In genomic region chr3:44079916-44080315, GRCh38 we compare ENCODE assay signal across 17 cellular contexts.
DNase-seq lines count a peak whose midpoint lies in the region; TF ChIP-seq lines count a peak whose summit lies in the region.
"Had no signal": no experiment of that assay in that cellular context is flagged by ENCODE, and none has a peak within 500 bp of the region (broad histone marks: within the 10 kb centered on the region; RNA-seq: fewer than 3 reads in every experiment).

No MANE protein-coding gene starts in this region.

- H3K9me3 ChIP-seq in endodermal cell (ENCODE audit: control insufficient read depth, low read length) = no peaks in the 10 kb centered on the region
- H3K9me3 ChIP-seq: BLaER1 treated with 17β-estradiol and CSF1 and Interleukin-3, amounts not matched to agents 10 nM and 100 nM; Caco-2 had no signal

- H3K4me3 ChIP-seq in endodermal cell (ENCODE audit: low read length) = no peak overlapping the region
- H3K4me3 ChIP-seq: BLaER1 treated with 17β-estradiol and CSF1 and Interleukin-3, amounts not matched to agents 10 nM and 100 nM had no signal

- H3K27ac Mint-ChIP-seq in endodermal cell (no peak overlapping the region), osteocyte (ENCODE audit: unreplicated experiment) (no peak overlapping the region)
- H3K27ac Mint-ChIP-seq: B cell; CD4-positive, alpha-beta T cell; CD8-positive, alpha-beta T cell had no signal

- H3K27me3 Mint-ChIP-seq in endodermal cell (ENCODE audit: insufficient read depth) = peaks cover 5% of the 10 kb centered on the region
- no peaks in the 10 kb centered on the region for H3K27me3 Mint-ChIP-seq in osteocyte (ENCODE audit: unreplicated experiment)
- H3K27me3 Mint-ChIP-seq: B cell; CD4-positive, alpha-beta T cell had no signal

- TF ChIP-seq CTCF in endodermal cell (conservative IDR thresholded peaks at IDR 0.05) (no peak), osteocyte (IDR thresholded peaks at IDR 0.05) (no peak)

- H3K4me1 Mint-ChIP-seq in endodermal cell (peaks cover 6% of the 10 kb centered on the region), osteocyte (ENCODE audit: unreplicated experiment) (peaks cover 16% of the 10 kb centered on the region)

- H3K36me3 Mint-ChIP-seq in endodermal cell (ENCODE audit: low read depth) (no peaks in the 10 kb centered on the region), osteocyte (ENCODE audit: unreplicated experiment) (no peaks in the 10 kb centered on the region)
- H3K36me3 Mint-ChIP-seq: CD8-positive, alpha-beta T cell had no signal

- no peak overlapping the region for H3K27ac ChIP-seq in endodermal cell (ENCODE audit: low read depth, low read length)
- H3K27ac ChIP-seq: BLaER1 treated with 17β-estradiol and CSF1 and Interleukin-3, amounts not matched to agents 10 nM and 100 nM; C4-2B had no signal

- WGBS in endodermal cell (ENCODE audit: insufficient coverage in 1 of 2, insufficient read length in 1 of 2), 2 experiments = 87 to 100% methylated on average over 1 of the region's 1 CpG

- H3K4me3 Mint-ChIP-seq in endodermal cell (no peak overlapping the region), osteocyte (ENCODE audit: unreplicated experiment) (no peak overlapping the region)
- H3K4me3 Mint-ChIP-seq: B cell; CD4-positive, alpha-beta T cell; CD8-positive, alpha-beta T cell had no signal

- no peaks in the 10 kb centered on the region for H3K4me1 ChIP-seq in endodermal cell (ENCODE audit: control insufficient read depth, insufficient read depth, low read length)
- H3K4me1 ChIP-seq: BLaER1 treated with 17β-estradiol and CSF1 and Interleukin-3, amounts not matched to agents 10 nM and 100 nM; Caco-2 had no signal

- H3K9me3 Mint-ChIP-seq in endodermal cell = no peaks in the 10 kb centered on the region
- H3K9me3 Mint-ChIP-seq in osteocyte (ENCODE audit: unreplicated experiment) = no peaks in the 10 kb centered on the region
- H3K9me3 Mint-ChIP-seq: CD4-positive, alpha-beta T cell; CD8-positive, alpha-beta T cell had no signal

- no peak overlapping the region for H3K9ac ChIP-seq in endodermal cell (ENCODE audit: extremely low read depth, low read length, poor library complexity, severe bottlenecking)
- H3K9ac ChIP-seq: BLaER1 treated with 17β-estradiol and CSF1 and Interleukin-3, amounts not matched to agents 10 nM and 100 nM had no signal

- no peaks in the 10 kb centered on the region for H3K36me3 ChIP-seq in endodermal cell (ENCODE audit: control insufficient read depth, insufficient read depth, low read length)
- H3K36me3 ChIP-seq: BLaER1 treated with 17β-estradiol and CSF1 and Interleukin-3, amounts not matched to agents 10 nM and 100 nM had no signal

- H3K27me3 ChIP-seq in endodermal cell (ENCODE audit: control insufficient read depth, insufficient read depth, low read length, poor library complexity, severe bottlenecking) = peaks cover 6% of the 10 kb centered on the region
- H3K27me3 ChIP-seq: BLaER1 treated with 17β-estradiol and CSF1 and Interleukin-3, amounts not matched to agents 10 nM and 100 nM had no signal

- DNase-seq in ecto neural progenitor cell (ENCODE audit: low spot score) (peak; percentile 27), endodermal cell (peak; percentile 19), osteocyte (ENCODE audit: extremely low spot score, unreplicated experiment) (peak; percentile 53), AML-193 (lab: John Stamatoyannopoulos, UW) (no peak), NOMO-1 treated with dmso at 0.1 percent for 144 hours (lab: John Stamatoyannopoulos, UW; ENCODE audit: unreplicated experiment) (no peak)
- no peak for DNase-seq in stimulated activated naive CD4-positive, alpha-beta T cell (lab: John Stamatoyannopoulos, UW)
- DNase-seq: 8988T; ACHN; Caco-2; Calu3; CD4-positive, alpha-beta T cell; CD8-positive, alpha-beta T cell; DMS79 treated with DMSO at 0.1 percent for 48 hours; GF-D8 had no signal

Comparison
In these comparisons a context has a peak if more than half of its experiments do, and no peak if none do; other contexts are left out.
1. DNase-seq: peak in ecto neural progenitor cell (single experiment), endodermal cell (single experiment) and osteocyte (single experiment); none in AML-193 (0 of 2), NOMO-1 treated with dmso at 0.1 percent for 144 hours (single experiment) and stimulated activated naive CD4-positive, alpha-beta T cell (0 of 6).